Comparison of ENCODE assay signal across 1 cellular context in genomic region chr9:79395691-79396558, GRCh38.
TF ChIP-seq lines count a peak whose summit lies in the region.

No MANE protein-coding gene starts in this region.

TF ChIP-seq in HepG2, 621 proteins besides CTCF, POLR2A, EP300 and RAD21 (continued from another document):
- TF ChIP-seq, protein P1, sequence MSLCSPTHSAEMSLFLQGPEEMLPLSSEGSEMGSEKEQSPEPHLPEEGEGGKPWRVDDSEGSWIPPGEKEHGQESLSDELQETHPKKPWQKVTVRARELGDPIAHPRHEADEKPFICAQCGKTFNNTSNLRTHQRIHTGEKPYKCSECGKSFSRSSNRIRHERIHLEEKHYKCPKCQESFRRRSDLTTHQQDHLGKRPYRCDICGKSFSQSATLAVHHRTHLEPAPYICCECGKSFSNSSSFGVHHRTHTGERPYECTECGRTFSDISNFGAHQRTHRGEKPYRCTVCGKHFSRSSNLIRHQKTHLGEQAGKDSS (CRISPR knock-in tag; IDR thresholded peaks at IDR 0.05; ENCODE audit: borderline replicate concordance, low read depth), result no peak
